Comparison of ENCODE assay signal across 7 cellular contexts in genomic region chr4:184267673-184268573, GRCh38. TPM values are rescaled to one million over a fixed set of nuclear protein-coding genes. Genes with fewer than 3 reads are reported as not detected.
DNase-seq lines count a peak whose midpoint lies in the region; ATAC-seq and TF ChIP-seq lines count a peak whose summit lies in the region.

No MANE protein-coding gene starts in this region.

- H3K36me3 Mint-ChIP-seq in osteocyte (ENCODE audit: unreplicated experiment) = no peaks in the 10 kb centered on the region

- TF ChIP-seq POLR2A in erythroblast (IDR thresholded peaks at IDR 0.05; ENCODE audit: low read length) = peak; percentile 59

- H3K4me1 Mint-ChIP-seq in osteocyte (ENCODE audit: unreplicated experiment) = peaks cover 20% of the 10 kb centered on the region

- H3K27me3 Mint-ChIP-seq in osteocyte (ENCODE audit: unreplicated experiment) = no peaks in the 10 kb centered on the region

- H3K4me3 Mint-ChIP-seq in osteocyte (ENCODE audit: unreplicated experiment) = peak overlapping the region; percentile 69

- no peaks in the 10 kb centered on the region for H3K9me3 Mint-ChIP-seq in osteocyte (ENCODE audit: unreplicated experiment)

- TF ChIP-seq CTCF in osteocyte (IDR thresholded peaks at IDR 0.05) = no peak

- peak; percentile 67 for ATAC-seq in GM18519 (IDR thresholded peaks at IDR 0.05; ENCODE audit: low FRiP score, unreplicated experiment)
- ATAC-seq in HG02938 (IDR thresholded peaks at IDR 0.05; ENCODE audit: unreplicated experiment) = peak; percentile 78

- DNase-seq in NCI-H748 treated with DMSO at 0.1 percent for 48 hours (lab: John Stamatoyannopoulos, UW) (peak; percentile 36), erythroblast (lab: John Stamatoyannopoulos, UW) (peak; percentile 81), osteocyte (ENCODE audit: extremely low spot score, unreplicated experiment) (peak; percentile 63), globus pallidus (ENCODE audit: low spot score) (no peak)
- peak in 2 of 3 experiments; percentile 44 to 52 for DNase-seq in activated CD8-positive, alpha-beta memory T cell treated with anti-CD3 and anti-CD28 coated beads for 48 hours (ENCODE audit: low read depth in 2 of 3, low spot score in 2 of 3)

- peak overlapping the region; percentile 90 for H3K27ac Mint-ChIP-seq in osteocyte (ENCODE audit: unreplicated experiment)

RNA-seq across cellular contexts. Expression of gene ENPP6, which starts 50.2 kb away (rescaled TPM):
- total RNA-seq in osteocyte = not detected in 2 replicates
